8 cellular contexts compared by ENCODE assay signal in the genomic region with DNA sequence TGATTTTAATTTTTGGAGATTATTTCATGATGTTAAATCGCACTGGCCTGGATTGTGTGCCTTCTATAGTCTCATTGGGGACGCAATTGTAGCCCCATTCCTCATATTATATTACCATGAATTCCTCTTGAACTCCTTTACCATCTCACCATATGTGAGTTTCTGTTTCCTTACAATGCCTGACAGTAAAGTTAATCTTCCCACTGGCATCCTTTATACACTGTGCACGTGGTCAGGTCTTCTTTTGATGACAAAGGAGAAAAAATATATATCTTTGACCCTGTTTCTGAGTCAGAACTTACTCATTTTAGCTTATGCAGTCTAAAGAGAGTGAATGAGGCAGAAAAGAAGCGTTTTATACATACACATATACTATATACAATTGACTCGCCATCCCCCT. TPM values are rescaled to one million over a fixed set of nuclear protein-coding genes. Genes with fewer than 3 reads are reported as not detected.
DNase-seq lines count a peak whose midpoint lies in the region; ATAC-seq lines count a peak whose summit lies in the region.

No MANE protein-coding gene starts in this region.

- peak overlapping the region; percentile 71 to 76 for H3K27ac Mint-ChIP-seq in natural killer cell treated with Interleukin-12 subunit alpha and Interleukin-12 subunit beta and Interleukin-15 and Interleukin-18, amount 100 ng/mL, for 72 hours

- H3K36me3 ChIP-seq in aorta (ENCODE audit: control insufficient read depth in 1 of 2, insufficient read depth in 2 of 2, low read length in 1 of 2): no peaks in the 10 kb centered on the region

- H3K9me3 Mint-ChIP-seq in natural killer cell treated with Interleukin-12 subunit alpha and Interleukin-12 subunit beta and Interleukin-15 and Interleukin-18, amount 100 ng/mL, for 72 hours: no peaks in the 10 kb centered on the region

- H3K4me1 ChIP-seq in aorta (ENCODE audit: control insufficient read depth in 1 of 2, insufficient read depth in 2 of 2, low read length in 2 of 2): peaks cover 0 to 2% of the 10 kb centered on the region in 2 donors

- no peak overlapping the region for H3K4me3 ChIP-seq in aorta (ENCODE audit: low read length in 2 of 2)

- peak overlapping the region; percentile 92 for H3K4me3 Mint-ChIP-seq in natural killer cell treated with Interleukin-12 subunit alpha and Interleukin-12 subunit beta and Interleukin-15 and Interleukin-18, amount 100 ng/mL, for 72 hours

- WGBS in aorta, 2 donors: 46 to 54% methylated on average over 5 of the region's 5 CpGs

- intact Hi-C loops in aorta (cut with DNase I): no loop called here

- no peaks in the 10 kb centered on the region for H3K27me3 Mint-ChIP-seq in natural killer cell treated with Interleukin-12 subunit alpha and Interleukin-12 subunit beta and Interleukin-15 and Interleukin-18, amount 100 ng/mL, for 72 hours

- H3K27ac ChIP-seq in aorta (ENCODE audit: low read depth in 1 of 2, low read length in 2 of 2): no peak overlapping the region

- no peaks in the 10 kb centered on the region for H3K9me3 ChIP-seq in aorta (ENCODE audit: control insufficient read depth, low read length)

- peaks cover 21 to 26% of the 10 kb centered on the region in 2 donors for H3K4me1 Mint-ChIP-seq in natural killer cell treated with Interleukin-12 subunit alpha and Interleukin-12 subunit beta and Interleukin-15 and Interleukin-18, amount 100 ng/mL, for 72 hours (ENCODE audit: low read depth in 2 of 2)

- no peaks in the 10 kb centered on the region for H3K36me3 Mint-ChIP-seq in natural killer cell treated with Interleukin-12 subunit alpha and Interleukin-12 subunit beta and Interleukin-15 and Interleukin-18, amount 100 ng/mL, for 72 hours

- no peak for ATAC-seq in natural killer cell treated with Interleukin-12 subunit alpha and Interleukin-12 subunit beta and Interleukin-15 and Interleukin-18, amount 100 ng/mL, for 72 hours
- ATAC-seq in aorta (ENCODE audit: low FRiP score): no peak
- no peak for ATAC-seq in HG03520 (IDR thresholded peaks at IDR 0.05; ENCODE audit: unreplicated experiment)

- no peaks in the 10 kb centered on the region for H3K27me3 ChIP-seq in aorta (ENCODE audit: control insufficient read depth in 1 of 2, insufficient read depth in 2 of 2, low read length in 1 of 2)

- DNase-seq in COLO829 (ENCODE audit: low spot score) (peak; percentile 54), LHCN-M2 (ENCODE audit: low read depth) (peak; percentile 31), cerebellum (ENCODE audit: low spot score) (peak; percentile 17), aorta (no peak), nucleus accumbens (lab: John Stamatoyannopoulos, UW) (no peak), kidney glomerular epithelial cell (lab: John Stamatoyannopoulos, UW) (no peak)
- no peak for DNase-seq in natural killer cell treated with Interleukin-12 subunit alpha and Interleukin-12 subunit beta and Interleukin-15 and Interleukin-18, amount 100 ng/mL, for 72 hours (ENCODE audit: low spot score)

RNA-seq across cellular contexts. Expression of gene ABL2, which starts 0.8 kb away (rescaled TPM):
- 38.0 and 61.8 TPM in 2 replicates for total RNA-seq in LHCN-M2 (2014; rRNA removed)
- polyA plus RNA-seq in LHCN-M2 (2012): 36.1 TPM
- 28.1 TPM for total RNA-seq in cerebellum
- 10 to 100 TPM; 11.3 to 18.4 TPM for total RNA-seq in natural killer cell treated with Interleukin-12 subunit alpha and Interleukin-12 subunit beta and Interleukin-15 and Interleukin-18, amount 100 ng/mL, for 72 hours
- total RNA-seq in aorta: 10 to 100 TPM; 57.0 to 58.5 TPM
- 1 to 10 TPM; 2.4 to 5.4 TPM for polyA plus RNA-seq in aorta

Comparison
In these comparisons a context has a peak if more than half of its experiments do, and no peak if none do; other contexts are left out.
1. DNase-seq: peak in COLO829 (single experiment), LHCN-M2 (single experiment) and cerebellum (single experiment); none in natural killer cell treated with Interleukin-12 subunit alpha and Interleukin-12 subunit beta and Interleukin-15 and Interleukin-18, amount 100 ng/mL, for 72 hours (single experiment), aorta (0 of 2), nucleus accumbens (0 of 56) and kidney glomerular epithelial cell (single experiment).